ENCODE assay signal across 39 cellular contexts in the genomic region with DNA sequence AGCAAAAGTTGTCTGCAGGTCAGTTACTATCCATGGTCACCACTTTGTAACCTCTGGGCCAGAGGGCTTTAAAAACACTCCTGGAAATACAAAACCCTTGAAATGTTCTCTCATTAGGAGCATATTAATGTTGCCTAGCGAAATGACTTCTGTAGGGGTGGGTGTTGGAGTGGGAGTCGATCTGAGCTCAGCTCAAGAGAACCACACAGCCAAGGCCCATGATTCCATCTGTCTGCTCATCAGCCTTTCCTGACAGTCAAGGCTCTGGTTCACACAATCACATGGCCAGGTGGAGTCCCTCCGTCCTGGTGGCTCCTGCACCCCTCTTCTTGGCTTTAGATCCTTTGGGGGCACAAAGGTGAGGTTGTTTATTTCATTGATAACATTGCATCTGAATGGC. TPM values are rescaled to one million over a fixed set of nuclear protein-coding genes. Genes with fewer than 3 reads are reported as not detected.
"Had no signal": no experiment of that assay in that cellular context is flagged by ENCODE, and none has a peak within 500 bp of the region (broad histone marks: within the 10 kb centered on the region; RNA-seq: fewer than 3 reads in every experiment).

No MANE protein-coding gene starts in this region.

- H3K4me1 ChIP-seq: lower lobe of right lung, parathyroid adenoma, psoas muscle, right lobe of liver had no signal

- H3K27me3 ChIP-seq: left lung, neural progenitor cell, right atrium auricular region, right lobe of liver, tibial nerve, vagina had no signal

- H3K4me3 ChIP-seq: left lung, lower lobe of right lung, neural progenitor cell, psoas muscle, right atrium auricular region, right lobe of liver, smooth muscle cell, tibial nerve, vagina had no signal

- H3K4me2 ChIP-seq: neural progenitor cell had no signal

- ATAC-seq: left colon; left lung; natural killer cell; psoas muscle; right lobe of liver; stimulated activated memory B cell treated with anti-CD40 and anti-IgM and Interleukin-4, amounts not matched to agents 10 μg/mL and 1 μg/mL and 100 μg/mL, for 72 hours; stimulated activated naive CD8-positive, alpha-beta T cell treated with anti-CD3 and anti-CD28 coated beads, Interleukin-15, amount 100 ng/mL, for 72 hours had no signal

- H2AFZ ChIP-seq: neural progenitor cell, parathyroid adenoma had no signal

- H3K9ac ChIP-seq: neural progenitor cell, parathyroid adenoma had no signal

- H3K36me3 ChIP-seq: left lung, lower lobe of right lung, neural progenitor cell, neutrophil, right atrium auricular region, right lobe of liver, tibial nerve, vagina had no signal

- H3K27ac ChIP-seq: left lung, lower lobe of right lung, neural progenitor cell, neutrophil, parathyroid adenoma, psoas muscle, right atrium auricular region, right lobe of liver, tibial nerve, vagina had no signal

- DNase-seq: hypothalamus; immature natural killer cell; kidney; left colon; left lung; lower lobe of right lung; mammary epithelial cell; mesendoderm; naive B cell; natural killer cell; nephron progenitor cell; occipital lobe; psoas muscle; right lobe of liver; stimulated activated CD4-positive, alpha-beta T cell treated with anti-CD3 and anti-CD28 coated beads, Interleukin-1b, Interleukin-23, amount 100 ng/mL, for 48 hours; stimulated activated CD4-positive, alpha-beta T cell treated with anti-CD3 and anti-CD28 coated beads, Interleukin-2, amount 100 ng/mL, for 48 hours; stimulated activated CD4-positive, alpha-beta T cell treated with anti-CD3 and anti-CD28 coated beads, Interleukin-4, amount 100 ng/mL, for 4 hours; stimulated activated CD8-positive, alpha-beta memory T cell treated with anti-CD3 and anti-CD28 coated beads, Interleukin-4, amount 100 ng/mL, for 48 hours; stimulated activated naive CD4-positive, alpha-beta T cell treated with Interleukin-2 at 50 U/mL for 16 hours; stimulated activated naive CD8-positive, alpha-beta T cell treated with anti-CD3 and anti-CD28 coated beads, Interleukin-15, amount 100 ng/mL, for 72 hours; substantia nigra had no signal

RNA-seq across cellular contexts. Expression of a gene that starts 26.7 kb away (rescaled TPM):
- total RNA-seq: kidney, liver, lower lobe of right lung, mammary epithelial cell, osteocyte, psoas muscle, renal cortical epithelial cell, right lobe of liver, skeletal muscle tissue, temporal lobe, tibial nerve had no signal
- polyA plus RNA-seq: immature natural killer cell, liver, mammary epithelial cell had no signal

RNA-seq across cellular contexts. Expression of a gene that starts 52.6 kb away (rescaled TPM):
- total RNA-seq: kidney, mononuclear cell, natural killer cell, occipital lobe, skeletal muscle tissue had no signal
- polyA plus RNA-seq: immature natural killer cell, mammary epithelial cell had no signal

RNA-seq across cellular contexts. Expression of a gene that starts 56.5 kb away (rescaled TPM):
- total RNA-seq: kidney, left colon, left lung, liver, lower lobe of right lung, mammary epithelial cell, mesothelial cell of epicardium, mononuclear cell, natural killer cell, occipital lobe, osteocyte, posterior vena cava, psoas muscle, renal cortical epithelial cell, right atrium auricular region, right lobe of liver, skeletal muscle tissue, smooth muscle cell, temporal lobe, tibial nerve, urinary bladder, vagina had no signal
- polyA plus RNA-seq: immature natural killer cell, liver, mammary epithelial cell, psoas muscle, smooth muscle cell, thymus, urinary bladder had no signal
